Comparison of ENCODE assay signal across 8 cellular contexts in the genomic region with DNA sequence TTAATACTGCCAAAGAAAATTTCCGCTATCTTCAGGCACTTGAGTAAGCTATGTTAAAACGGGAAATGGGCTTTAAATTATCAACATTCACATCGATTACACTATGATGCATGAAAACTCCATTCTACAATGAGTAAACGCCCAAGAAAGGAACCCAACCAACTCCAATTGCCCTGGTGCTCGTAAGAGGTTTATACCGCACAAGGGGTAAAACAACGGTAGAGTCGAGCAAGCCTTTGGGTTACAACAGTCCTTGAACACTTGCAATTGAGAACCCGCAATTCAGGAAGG. TPM values are rescaled to one million over a fixed set of nuclear protein-coding genes. Genes with fewer than 3 reads are reported as not detected.
DNase-seq lines count a peak whose midpoint lies in the region; ATAC-seq and TF ChIP-seq lines count a peak whose summit lies in the region.

No MANE protein-coding gene starts in this region.

- H3K9me3 ChIP-seq in KOPT-K1 (ENCODE audit: insufficient read depth, low read length, poor library complexity, severe bottlenecking): no peaks in the 10 kb centered on the region
- no peaks in the 10 kb centered on the region for H3K9me3 ChIP-seq in adrenal gland (replicated peaks in 1 of 3)

- H3K9me3 Mint-ChIP-seq in immature natural killer cell: no peaks in the 10 kb centered on the region
- H3K9me3 Mint-ChIP-seq in stimulated activated naive CD8-positive, alpha-beta T cell treated with anti-CD3 and anti-CD28 coated beads, Interleukin-15, amount 100 ng/mL, for 72 hours: no peaks in the 10 kb centered on the region

- WGBS in adrenal gland, 4 donors: 5 to 7% (median 6%) methylated on average over 9 of the region's 9 CpGs

- H3K27me3 ChIP-seq in adrenal gland: no peaks in the 10 kb centered on the region

- peak in 1 of 2 donors; percentile 29 for TF ChIP-seq POLR2A in adrenal gland (IDR thresholded peaks at IDR 0.05)

- intact Hi-C loops in adrenal gland (cut with DNase I): no loop called here

- peak overlapping the region; percentile 91 to 99 (median 98) for H3K4me3 Mint-ChIP-seq in immature natural killer cell
- H3K4me3 Mint-ChIP-seq in stimulated activated naive CD8-positive, alpha-beta T cell treated with anti-CD3 and anti-CD28 coated beads, Interleukin-15, amount 100 ng/mL, for 72 hours: peak overlapping the region; percentile 82 to 95

- peaks cover 63 to 81% of the 10 kb centered on the region in 2 donors for H3K4me1 Mint-ChIP-seq in immature natural killer cell
- peaks cover 34% of the 10 kb centered on the region for H3K4me1 Mint-ChIP-seq in stimulated activated naive CD8-positive, alpha-beta T cell treated with anti-CD3 and anti-CD28 coated beads, Interleukin-15, amount 100 ng/mL, for 72 hours

- DNase-seq in GF-D8 (lab: John Stamatoyannopoulos, UW) (peak; percentile 79), adrenal gland (no peak), immature natural killer cell (peak in 1 of 3 donors; percentile 64), GM20000 (ENCODE audit: low spot score) (no peak)
- DNase-seq in stimulated activated naive CD8-positive, alpha-beta T cell treated with anti-CD3 and anti-CD28 coated beads, Interleukin-15, amount 100 ng/mL, for 72 hours: peak in 1 of 2 donors; percentile 49
- DNase-seq in activated CD8-positive, alpha-beta memory T cell treated with anti-CD3 and anti-CD28 coated beads, Interleukin-2, amount 50 U/mL, for 4 hours: no peak
- DNase-seq in activated CD4-positive, alpha-beta T cell treated with anti-CD3 and anti-CD28 coated beads for 1 hour: no peak

- no peak for ATAC-seq in stimulated activated naive CD8-positive, alpha-beta T cell treated with anti-CD3 and anti-CD28 coated beads, Interleukin-15, amount 100 ng/mL, for 72 hours

- peak overlapping the region; percentile 66 for H3K27ac ChIP-seq in KOPT-K1 (ENCODE audit: low read depth, low read length, poor library complexity, severe bottlenecking)
- peak overlapping the region; percentile 29 to 90 (median 67) for H3K27ac ChIP-seq in adrenal gland

- H3K36me3 ChIP-seq in KOPT-K1 (ENCODE audit: insufficient read depth, low read length): no peaks in the 10 kb centered on the region
- no peaks in the 10 kb centered on the region for H3K36me3 ChIP-seq in adrenal gland (replicated peaks in 1 of 2)

- TF ChIP-seq CTCF in adrenal gland (IDR thresholded peaks at IDR 0.05) (no peak), GM20000 (IDR thresholded peaks at IDR 0.05; ENCODE audit: extremely low read depth, missing control alignments) (no peak)

- peak overlapping the region; percentile 96 to 99 (median 98) for H3K27ac Mint-ChIP-seq in immature natural killer cell
- peak overlapping the region; percentile 93 to 98 for H3K27ac Mint-ChIP-seq in stimulated activated naive CD8-positive, alpha-beta T cell treated with anti-CD3 and anti-CD28 coated beads, Interleukin-15, amount 100 ng/mL, for 72 hours

- H3K36me3 Mint-ChIP-seq in immature natural killer cell: peaks cover 0 to 4% (median 0%) of the 10 kb centered on the region in 3 donors

- peaks cover 8 to 11% (median 8%) of the 10 kb centered on the region in 3 donors for H3K27me3 Mint-ChIP-seq in immature natural killer cell (ENCODE audit: low read depth in 3 of 3)
- H3K27me3 Mint-ChIP-seq in stimulated activated naive CD8-positive, alpha-beta T cell treated with anti-CD3 and anti-CD28 coated beads, Interleukin-15, amount 100 ng/mL, for 72 hours: no peaks in the 10 kb centered on the region

- H3K4me1 ChIP-seq in adrenal gland (replicated peaks in 1 of 2): peaks cover 0 to 15% of the 10 kb centered on the region in 2 donors

- H3K4me3 ChIP-seq in adrenal gland: peak overlapping the region; percentile 67 to 98 (median 84)

RNA-seq across cellular contexts. Expression of gene AGTPBP1, which starts 1.0 kb away (rescaled TPM):
- total RNA-seq in adrenal gland: 10 to 100 TPM in 7 of 8 donors, 1 to 10 TPM in 1; 9.1 to 20.5 (median 11.7) TPM
- polyA plus RNA-seq in adrenal gland (10 to 100 TPM in 1 of 3 donors, 1 to 10 TPM in 2; 4.2 to 12.0 (median 5.1) TPM), immature natural killer cell (10 to 100 TPM; 48.6 to 58.5 (median 55.2) TPM)
